In the genomic region with DNA sequence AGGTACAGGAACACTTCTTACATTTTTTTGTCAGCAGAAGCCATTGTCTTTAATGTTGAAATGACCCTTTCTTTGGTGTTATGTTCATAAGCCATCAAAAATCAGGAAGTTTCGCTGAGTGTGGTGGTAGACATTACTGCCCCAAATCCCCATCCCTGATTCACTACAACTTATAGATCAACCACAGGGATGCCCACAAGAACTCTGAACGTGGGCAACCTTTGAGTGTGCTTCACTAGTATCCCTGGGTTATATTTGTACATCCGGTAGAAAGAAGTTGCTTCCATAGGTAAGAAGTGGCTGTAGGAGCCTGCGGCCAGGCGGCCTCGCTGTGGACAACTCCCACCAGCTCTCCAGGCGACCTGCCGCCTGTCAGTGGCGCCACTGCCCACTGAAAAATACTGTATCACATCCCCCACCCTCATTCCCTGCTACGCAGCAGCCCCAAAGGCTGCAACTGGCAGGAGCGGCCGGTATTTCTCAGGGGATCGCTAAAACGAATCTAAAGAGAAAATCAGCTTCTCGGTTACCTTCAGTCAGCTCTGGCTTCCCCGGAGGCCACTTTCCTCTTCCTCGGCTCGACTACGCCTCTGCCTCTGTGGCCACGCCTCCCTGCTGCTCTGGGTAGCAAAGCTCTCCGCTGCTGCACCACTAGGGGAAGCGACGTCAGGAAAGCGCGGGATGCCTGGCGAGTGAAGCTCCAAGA, we compare ENCODE assay signal across 2 cellular contexts.
TF ChIP-seq lines count a peak whose summit lies in the region.

No MANE protein-coding gene starts in this region.

TF ChIP-seq in liver, 16 proteins besides CTCF, POLR2A, EP300 and RAD21:
- TF ChIP-seq GABPA (IDR thresholded peaks at IDR 0.05 in 1 of 2, conservative IDR thresholded peaks at IDR 0.05 in 1 of 2) (no peak), YY1 (IDR thresholded peaks at IDR 0.05) (no peak), ATF3 (IDR thresholded peaks at IDR 0.05) (no peak), EGR1 (IDR thresholded peaks at IDR 0.05; ENCODE audit: low read depth in 2 of 2) (no peak)

TF ChIP-seq in HepG2, 621 proteins besides CTCF, POLR2A, EP300 and RAD21:
- TF ChIP-seq, protein P1, sequence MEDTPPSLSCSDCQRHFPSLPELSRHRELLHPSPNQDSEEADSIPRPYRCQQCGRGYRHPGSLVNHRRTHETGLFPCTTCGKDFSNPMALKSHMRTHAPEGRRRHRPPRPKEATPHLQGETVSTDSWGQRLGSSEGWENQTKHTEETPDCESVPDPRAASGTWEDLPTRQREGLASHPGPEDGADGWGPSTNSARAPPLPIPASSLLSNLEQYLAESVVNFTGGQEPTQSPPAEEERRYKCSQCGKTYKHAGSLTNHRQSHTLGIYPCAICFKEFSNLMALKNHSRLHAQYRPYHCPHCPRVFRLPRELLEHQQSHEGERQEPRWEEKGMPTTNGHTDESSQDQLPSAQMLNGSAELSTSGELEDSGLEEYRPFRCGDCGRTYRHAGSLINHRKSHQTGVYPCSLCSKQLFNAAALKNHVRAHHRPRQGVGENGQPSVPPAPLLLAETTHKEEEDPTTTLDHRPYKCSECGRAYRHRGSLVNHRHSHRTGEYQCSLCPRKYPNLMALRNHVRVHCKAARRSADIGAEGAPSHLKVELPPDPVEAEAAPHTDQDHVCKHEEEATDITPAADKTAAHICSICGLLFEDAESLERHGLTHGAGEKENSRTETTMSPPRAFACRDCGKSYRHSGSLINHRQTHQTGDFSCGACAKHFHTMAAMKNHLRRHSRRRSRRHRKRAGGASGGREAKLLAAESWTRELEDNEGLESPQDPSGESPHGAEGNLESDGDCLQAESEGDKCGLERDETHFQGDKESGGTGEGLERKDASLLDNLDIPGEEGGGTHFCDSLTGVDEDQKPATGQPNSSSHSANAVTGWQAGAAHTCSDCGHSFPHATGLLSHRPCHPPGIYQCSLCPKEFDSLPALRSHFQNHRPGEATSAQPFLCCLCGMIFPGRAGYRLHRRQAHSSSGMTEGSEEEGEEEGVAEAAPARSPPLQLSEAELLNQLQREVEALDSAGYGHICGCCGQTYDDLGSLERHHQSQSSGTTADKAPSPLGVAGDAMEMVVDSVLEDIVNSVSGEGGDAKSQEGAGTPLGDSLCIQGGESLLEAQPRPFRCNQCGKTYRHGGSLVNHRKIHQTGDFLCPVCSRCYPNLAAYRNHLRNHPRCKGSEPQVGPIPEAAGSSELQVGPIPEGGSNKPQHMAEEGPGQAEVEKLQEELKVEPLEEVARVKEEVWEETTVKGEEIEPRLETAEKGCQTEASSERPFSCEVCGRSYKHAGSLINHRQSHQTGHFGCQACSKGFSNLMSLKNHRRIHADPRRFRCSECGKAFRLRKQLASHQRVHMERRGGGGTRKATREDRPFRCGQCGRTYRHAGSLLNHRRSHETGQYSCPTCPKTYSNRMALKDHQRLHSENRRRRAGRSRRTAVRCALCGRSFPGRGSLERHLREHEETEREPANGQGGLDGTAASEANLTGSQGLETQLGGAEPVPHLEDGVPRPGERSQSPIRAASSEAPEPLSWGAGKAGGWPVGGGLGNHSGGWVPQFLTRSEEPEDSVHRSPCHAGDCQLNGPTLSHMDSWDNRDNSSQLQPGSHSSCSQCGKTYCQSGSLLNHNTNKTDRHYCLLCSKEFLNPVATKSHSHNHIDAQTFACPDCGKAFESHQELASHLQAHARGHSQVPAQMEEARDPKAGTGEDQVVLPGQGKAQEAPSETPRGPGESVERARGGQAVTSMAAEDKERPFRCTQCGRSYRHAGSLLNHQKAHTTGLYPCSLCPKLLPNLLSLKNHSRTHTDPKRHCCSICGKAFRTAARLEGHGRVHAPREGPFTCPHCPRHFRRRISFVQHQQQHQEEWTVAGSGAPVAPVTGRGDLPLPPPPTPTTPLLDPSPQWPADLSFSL (CRISPR knock-in tag; IDR thresholded peaks at IDR 0.05): no peak
- TF ChIP-seq NCOA5 (CRISPR knock-in tag; IDR thresholded peaks at IDR 0.05) (no peak), HOXA7 (CRISPR knock-in tag; IDR thresholded peaks at IDR 0.05) (no peak), TSC22D2 (CRISPR knock-in tag; IDR thresholded peaks at IDR 0.05; ENCODE audit: borderline replicate concordance) (no peak), SP1 (IDR thresholded peaks at IDR 0.05) (no peak), SP1 (CRISPR knock-in tag; IDR thresholded peaks at IDR 0.05) (no peak), ZMYM2 (CRISPR knock-in tag; IDR thresholded peaks at IDR 0.05) (no peak), BHLHE40 (IDR thresholded peaks at IDR 0.05; ENCODE audit: low read length) (no peak)
- TF ChIP-seq, protein P2, sequence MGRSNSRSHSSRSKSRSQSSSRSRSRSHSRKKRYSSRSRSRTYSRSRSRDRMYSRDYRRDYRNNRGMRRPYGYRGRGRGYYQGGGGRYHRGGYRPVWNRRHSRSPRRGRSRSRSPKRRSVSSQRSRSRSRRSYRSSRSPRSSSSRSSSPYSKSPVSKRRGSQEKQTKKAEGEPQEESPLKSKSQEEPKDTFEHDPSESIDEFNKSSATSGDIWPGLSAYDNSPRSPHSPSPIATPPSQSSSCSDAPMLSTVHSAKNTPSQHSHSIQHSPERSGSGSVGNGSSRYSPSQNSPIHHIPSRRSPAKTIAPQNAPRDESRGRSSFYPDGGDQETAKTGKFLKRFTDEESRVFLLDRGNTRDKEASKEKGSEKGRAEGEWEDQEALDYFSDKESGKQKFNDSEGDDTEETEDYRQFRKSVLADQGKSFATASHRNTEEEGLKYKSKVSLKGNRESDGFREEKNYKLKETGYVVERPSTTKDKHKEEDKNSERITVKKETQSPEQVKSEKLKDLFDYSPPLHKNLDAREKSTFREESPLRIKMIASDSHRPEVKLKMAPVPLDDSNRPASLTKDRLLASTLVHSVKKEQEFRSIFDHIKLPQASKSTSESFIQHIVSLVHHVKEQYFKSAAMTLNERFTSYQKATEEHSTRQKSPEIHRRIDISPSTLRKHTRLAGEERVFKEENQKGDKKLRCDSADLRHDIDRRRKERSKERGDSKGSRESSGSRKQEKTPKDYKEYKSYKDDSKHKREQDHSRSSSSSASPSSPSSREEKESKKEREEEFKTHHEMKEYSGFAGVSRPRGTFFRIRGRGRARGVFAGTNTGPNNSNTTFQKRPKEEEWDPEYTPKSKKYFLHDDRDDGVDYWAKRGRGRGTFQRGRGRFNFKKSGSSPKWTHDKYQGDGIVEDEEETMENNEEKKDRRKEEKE (IDR thresholded peaks at IDR 0.05): no peak
